In genomic region chr18:25795178-25795577, GRCh38 we compare ENCODE assay signal across 1 cellular context.
TF ChIP-seq lines count a peak whose summit lies in the region.

No MANE protein-coding gene starts in this region.

TF ChIP-seq in GM23338, 12 proteins besides CTCF, POLR2A, EP300 and RAD21 (continued from another document):
- no peak for TF ChIP-seq REST (IDR thresholded peaks at IDR 0.05; ENCODE audit: unreplicated experiment)
- no peak for TF ChIP-seq STAT1 (IDR thresholded peaks at IDR 0.05; ENCODE audit: unreplicated experiment)
- no peak for TF ChIP-seq JUNB (IDR thresholded peaks at IDR 0.05; ENCODE audit: unreplicated experiment)
- TF ChIP-seq POLR2AphosphoS5 (IDR thresholded peaks at IDR 0.05; ENCODE audit: low read depth) = no peak
- TF ChIP-seq CREB1 (CRISPR knock-in tag; IDR thresholded peaks at IDR 0.05; ENCODE audit: low read depth) = no peak
